ENCODE assay signal across 12 cellular contexts in the genomic region with DNA sequence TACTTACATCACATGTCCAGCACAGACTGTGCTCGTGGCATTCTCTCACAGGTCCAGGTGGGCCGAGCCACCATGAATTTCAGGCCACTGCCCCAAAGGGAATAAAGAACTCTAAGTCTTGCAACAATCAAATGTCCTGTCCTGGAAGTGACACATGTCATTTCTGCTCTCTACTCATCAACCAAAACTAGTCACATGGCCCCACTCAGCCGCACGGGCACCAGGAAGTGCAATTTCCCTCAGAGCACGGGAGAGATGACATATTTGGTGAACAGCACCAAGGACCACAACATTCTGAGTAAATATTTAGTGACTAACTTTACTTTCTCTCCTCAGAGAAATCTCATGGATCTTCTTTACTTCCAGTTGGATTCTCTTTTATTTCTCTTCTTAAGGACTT.
DNase-seq lines count a peak whose midpoint lies in the region; ATAC-seq and TF ChIP-seq lines count a peak whose summit lies in the region.
"Had no signal": no experiment of that assay in that cellular context is flagged by ENCODE, and none has a peak within 500 bp of the region (broad histone marks: within the 10 kb centered on the region; RNA-seq: fewer than 3 reads in every experiment).

No MANE protein-coding gene starts in this region.

- H3K9me3 Mint-ChIP-seq in activated CD8-positive, alpha-beta T cell treated with anti-CD3 and anti-CD28 coated beads, Interleukin-2, amount 10 ng/mL, durations not matched to agents 7 days and 5 days (ENCODE audit: insufficient read depth), result no peaks in the 10 kb centered on the region

- peak overlapping the region; percentile 4 for H3K27ac Mint-ChIP-seq in activated CD8-positive, alpha-beta T cell treated with anti-CD3 and anti-CD28 coated beads, Interleukin-2, amount 10 ng/mL, durations not matched to agents 7 days and 5 days

- H3K4me3 ChIP-seq in ascending aorta (no peak overlapping the region), WERI-Rb-1 (ENCODE audit: low read depth, low read length) (no peak overlapping the region), lower leg skin (ENCODE audit: low read depth, poor library complexity, severe bottlenecking) (no peak overlapping the region)
- H3K4me3 ChIP-seq: cardiac muscle cell, SJCRH30, suprapubic skin had no signal

- H3K4me1 Mint-ChIP-seq in activated CD8-positive, alpha-beta T cell treated with anti-CD3 and anti-CD28 coated beads, Interleukin-2, amount 10 ng/mL, durations not matched to agents 7 days and 5 days (ENCODE audit: low read depth), result peaks cover 10% of the 10 kb centered on the region

- no peaks in the 10 kb centered on the region for H3K9me3 ChIP-seq in ascending aorta
- H3K9me3 ChIP-seq in WERI-Rb-1 (ENCODE audit: severe bottlenecking), result no peaks in the 10 kb centered on the region
- H3K9me3 ChIP-seq: suprapubic skin had no signal

- POLR2A ChIA-PET in activated CD8-positive, alpha-beta T cell treated with anti-CD3 and anti-CD28 coated beads, Interleukin-2, amount 10 ng/mL, durations not matched to agents 7 days and 5 days (lab: Charles Lee), result no interaction called here

- TF ChIP-seq CTCF in ascending aorta (IDR thresholded peaks at IDR 0.05) (no peak), WERI-Rb-1 (IDR thresholded peaks at IDR 0.05; ENCODE audit: low read depth, low read length) (no peak), lower leg skin (IDR thresholded peaks at IDR 0.05) (no peak)

- peak; percentile 67 for ATAC-seq in GM19023 (IDR thresholded peaks at IDR 0.05; ENCODE audit: unreplicated experiment)
- ATAC-seq in HG03108 (IDR thresholded peaks at IDR 0.05; ENCODE audit: unreplicated experiment), result peak; percentile 52
- peak; percentile 61 for ATAC-seq in activated CD8-positive, alpha-beta T cell treated with anti-CD3 and anti-CD28 coated beads, Interleukin-2, amount 10 ng/mL, durations not matched to agents 7 days and 5 days
- no peak for ATAC-seq in GM21526 (IDR thresholded peaks at IDR 0.05; ENCODE audit: low FRiP score, unreplicated experiment)

- no peak overlapping the region for H3K4me3 Mint-ChIP-seq in activated CD8-positive, alpha-beta T cell treated with anti-CD3 and anti-CD28 coated beads, Interleukin-2, amount 10 ng/mL, durations not matched to agents 7 days and 5 days

- no peaks in the 10 kb centered on the region for H3K4me1 ChIP-seq in ascending aorta

- WGBS in lower leg skin, 2 donors, result 68 to 77% methylated on average over 5 of the region's 5 CpGs

- no peak for TF ChIP-seq POLR2A in lower leg skin (IDR thresholded peaks at IDR 0.05)

- no peaks in the 10 kb centered on the region for H3K27me3 ChIP-seq in ascending aorta
- peaks cover 45% of the 10 kb centered on the region for H3K27me3 ChIP-seq in WERI-Rb-1 (ENCODE audit: insufficient read depth, low read depth, severe bottlenecking)
- H3K27me3 ChIP-seq: cardiac muscle cell, SJCRH30, suprapubic skin had no signal

- no peaks in the 10 kb centered on the region for H3K36me3 Mint-ChIP-seq in activated CD8-positive, alpha-beta T cell treated with anti-CD3 and anti-CD28 coated beads, Interleukin-2, amount 10 ng/mL, durations not matched to agents 7 days and 5 days (ENCODE audit: low read depth)

- H3K27me3 Mint-ChIP-seq in activated CD8-positive, alpha-beta T cell treated with anti-CD3 and anti-CD28 coated beads, Interleukin-2, amount 10 ng/mL, durations not matched to agents 7 days and 5 days (ENCODE audit: low read depth), result no peaks in the 10 kb centered on the region

- no peaks in the 10 kb centered on the region for H3K36me3 ChIP-seq in ascending aorta
- H3K36me3 ChIP-seq in WERI-Rb-1, result no peaks in the 10 kb centered on the region
- H3K36me3 ChIP-seq: cardiac muscle cell, SJCRH30, suprapubic skin had no signal

- CTCF ChIA-PET in activated CD8-positive, alpha-beta T cell treated with anti-CD3 and anti-CD28 coated beads, Interleukin-2, amount 10 ng/mL, durations not matched to agents 7 days and 5 days (lab: Charles Lee), result interaction anchor here (1.6 kb wide), 1 partner anchor 10 kb away, joined by 5 read pairs; no protein-coding TSS in a partner anchor

- intact Hi-C loops in ascending aorta (cut with DNase I) (loop anchor here (5.0 kb wide), 1 partner anchor 512 kb away; no protein-coding TSS in a partner anchor), lower leg skin (cut with DNase I; ENCODE audit: low total_unique reads) (no loop called here)

- H3K27ac ChIP-seq in ascending aorta (no peak overlapping the region), WERI-Rb-1 (no peak overlapping the region)
- H3K27ac ChIP-seq: cardiac muscle cell, SJCRH30, suprapubic skin had no signal

- peak; percentile 17 for DNase-seq in EH (ENCODE audit: low read depth)
- DNase-seq in activated CD8-positive, alpha-beta T cell treated with anti-CD3 and anti-CD28 coated beads, Interleukin-2, amount 10 ng/mL, durations not matched to agents 7 days and 5 days, result peak; percentile 37
- no peak for DNase-seq in ascending aorta (ENCODE audit: low spot score in 2 of 2)
- no peak for DNase-seq in WERI-Rb-1
- DNase-seq in lower leg skin (ENCODE audit: low spot score in 2 of 2), result no peak
- DNase-seq: COR-L47, SJCRH30 had no signal

Comparison
In these comparisons a context has a peak if more than half of its experiments do, and no peak if none do; other contexts are left out.
1. DNase-seq: peak in EH (single experiment) and activated CD8-positive, alpha-beta T cell treated with anti-CD3 and anti-CD28 coated beads, Interleukin-2, amount 10 ng/mL, durations not matched to agents 7 days and 5 days (single experiment); none in ascending aorta (0 of 2), WERI-Rb-1 (single experiment) and lower leg skin (0 of 2).